ENCODE assay signal across 10 cellular contexts in genomic region chr12:10439608-10440274, GRCh38. TPM values are rescaled to one million over a fixed set of nuclear protein-coding genes. Genes with fewer than 3 reads are reported as not detected.
DNase-seq lines count a peak whose midpoint lies in the region; ATAC-seq, FAIRE-seq and TF ChIP-seq lines count a peak whose summit lies in the region.
"Not testable (repeated sequence)": the region's sequence is repeated elsewhere in the genome, so short reads cannot be mapped to it uniquely, and the experiment has no call there.
"Had no signal": no experiment of that assay in that cellular context is flagged by ENCODE, and none has a peak within 500 bp of the region (broad histone marks: within the 10 kb centered on the region; RNA-seq: fewer than 3 reads in every experiment).

No MANE protein-coding gene starts in this region.

- WGBS in GM23248 (ENCODE audit: low coverage in 1 of 2, low lambda C conversion rate in 2 of 2, missing lambda C conversion rate in 2 of 2), 2 experiments, result 39 to 42% methylated on average over 2 of the region's 2 CpGs

- H3K9me2 ChIP-seq in GM23248 (ENCODE audit: insufficient read depth); PC-3 (replicated peaks; ENCODE audit: low read length): not testable (repeated sequence)

- H3K4me1 ChIP-seq in GM23248 (ENCODE audit: insufficient read depth); PC-3 (ENCODE audit: insufficient read depth, low read length): not testable (repeated sequence)

- DNase-seq in D721Med (ENCODE audit: insufficient read length, low spot score); activated CD8-positive, alpha-beta T cell treated with anti-CD3 and anti-CD28 coated beads for 36 hours: not testable (repeated sequence)
- DNase-seq in GM23248, result peak; percentile 3
- peak; percentile 44 for DNase-seq in M059J (ENCODE audit: low read depth)
- peak; percentile 63 for DNase-seq in NCI-H345 (lab: John Stamatoyannopoulos, UW)
- DNase-seq in PC-3, result peak; percentile 81
- DNase-seq in fibroblast of villous mesenchyme (ENCODE audit: low read depth), result peak; percentile 40

- not testable (repeated sequence) for H3K36me3 Mint-ChIP-seq in activated CD8-positive, alpha-beta T cell treated with anti-CD3 and anti-CD28 coated beads for 36 hours (ENCODE audit: low read depth)

- not testable (repeated sequence) for H3K27me3 Mint-ChIP-seq in activated CD8-positive, alpha-beta T cell treated with anti-CD3 and anti-CD28 coated beads for 36 hours

- CTCF ChIA-PET in PC-3 (lab: Charles Lee); activated CD8-positive, alpha-beta T cell treated with anti-CD3 and anti-CD28 coated beads for 36 hours (lab: Charles Lee): not testable (repeated sequence)

- not testable (repeated sequence) for H3K9me3 Mint-ChIP-seq in activated CD8-positive, alpha-beta T cell treated with anti-CD3 and anti-CD28 coated beads for 36 hours

- TF ChIP-seq CTCF in D721Med (IDR thresholded peaks at IDR 0.05; ENCODE audit: insufficient read depth, missing control alignments); PC-3 (conservative IDR thresholded peaks at IDR 0.05; ENCODE audit: low read depth, low read length); activated CD8-positive, alpha-beta T cell treated with anti-CD3 and anti-CD28 coated beads for 36 hours (IDR thresholded peaks at IDR 0.05); fibroblast of villous mesenchyme (IDR thresholded peaks at IDR 0.05; ENCODE audit: insufficient read depth, low read depth, low read length): not testable (repeated sequence)

- not testable (repeated sequence) for H3K27ac ChIP-seq in GM23248
- peak overlapping the region; percentile 45 for H3K27ac ChIP-seq in PC-3 (ENCODE audit: low read length)

- intact Hi-C loops in PC-3 (cut with micrococcal nuclease); activated CD8-positive, alpha-beta T cell treated with anti-CD3 and anti-CD28 coated beads for 36 hours (cut with micrococcal nuclease): not testable (repeated sequence)

- not testable (repeated sequence) for H3F3A ChIP-seq in GM23248 (ENCODE audit: insufficient read depth); PC-3 (ENCODE audit: low read length, unreplicated experiment)

- H3K36me3 ChIP-seq in GM23248 (ENCODE audit: low read depth); PC-3 (ENCODE audit: low read depth, low read length): not testable (repeated sequence)

- POLR2A ChIA-PET in PC-3 (lab: Charles Lee; ENCODE audit: unreplicated experiment); activated CD8-positive, alpha-beta T cell treated with anti-CD3 and anti-CD28 coated beads for 36 hours (lab: Charles Lee): not testable (repeated sequence)

- not testable (repeated sequence) for H3K9me3 ChIP-seq in GM23248 (ENCODE audit: low read depth); PC-3 (ENCODE audit: low read length)

- peak; percentile 93 for FAIRE-seq in D721Med (lab: Jason Lieb, UNC)

- not testable (repeated sequence) for H3K4me1 Mint-ChIP-seq in activated CD8-positive, alpha-beta T cell treated with anti-CD3 and anti-CD28 coated beads for 36 hours (ENCODE audit: low read depth)

- H3K4me2 ChIP-seq in GM23248 (ENCODE audit: unreplicated experiment); PC-3 (ENCODE audit: low read length): not testable (repeated sequence)

- H3K27ac Mint-ChIP-seq in activated CD8-positive, alpha-beta T cell treated with anti-CD3 and anti-CD28 coated beads for 36 hours, result not testable (repeated sequence)

- not testable (repeated sequence) for H3K4me3 ChIP-seq in GM23248; PC-3 (ENCODE audit: low read length); fibroblast of villous mesenchyme (ENCODE audit: low read depth, low read length)

- H3K27me3 ChIP-seq in GM23248 (replicated peaks; ENCODE audit: insufficient read depth); PC-3 (ENCODE audit: low read length): not testable (repeated sequence)

- H4K20me1 ChIP-seq in GM23248 (ENCODE audit: insufficient read depth); PC-3 (ENCODE audit: low read length): not testable (repeated sequence)

- H3K4me3 Mint-ChIP-seq in activated CD8-positive, alpha-beta T cell treated with anti-CD3 and anti-CD28 coated beads for 36 hours, result not testable (repeated sequence)

- H2AFZ ChIP-seq in GM23248; PC-3 (ENCODE audit: low read length): not testable (repeated sequence)

- not testable (repeated sequence) for H3K79me2 ChIP-seq in GM23248 (ENCODE audit: insufficient read depth); PC-3 (ENCODE audit: low read length)

- ATAC-seq in PC-3, result peak; percentile 91
- ATAC-seq in activated CD8-positive, alpha-beta T cell treated with anti-CD3 and anti-CD28 coated beads for 36 hours, result peak; percentile 31

- BruUV-seq in PC-3 (replicated peaks; lab: Mats Ljungman, UMichigan), result not testable (repeated sequence)

- in situ Hi-C loops in GM23248 (cut with MboI), result not testable (repeated sequence)

- not testable (repeated sequence) for H3K9ac ChIP-seq in GM23248; PC-3 (ENCODE audit: low read length)

RNA-seq across cellular contexts. Expression of gene KLRC2, which starts 3.9 kb away (rescaled TPM):
- not detected in 2 replicates for total RNA-seq in GM23248 (2014; rRNA removed; shearing (Covaris generic))
- not detected in 2 replicates for polyA plus RNA-seq in GM23248 (2016; fragmentation: Nextera tagmentation; extraction: Ambion mirVana)
- not detected in 2 replicates for total RNA-seq in M059J (2014; rRNA removed; shearing (Covaris generic))
- total RNA-seq in PC-3 (2014; rRNA removed) (not detected in 2 replicates), fibroblast of villous mesenchyme (not detected in 2 replicates)
- 1 to 10 TPM; 2.5 to 2.6 TPM for total RNA-seq in activated CD8-positive, alpha-beta T cell treated with anti-CD3 and anti-CD28 coated beads for 36 hours
- total RNA-seq: Caco-2, Right ventricle myocardium superior, T-helper 17 cell had no signal

RNA-seq across cellular contexts. Expression of gene KLRC1, which starts 13.4 kb away (rescaled TPM):
- total RNA-seq in GM23248 (2014; rRNA removed; shearing (Covaris generic)), result not detected in 2 replicates
- polyA plus RNA-seq in GM23248 (2016; fragmentation: Nextera tagmentation; extraction: Ambion mirVana), result not detected in 2 replicates
- total RNA-seq in M059J (2014; rRNA removed; shearing (Covaris generic)), result not detected in 2 replicates
- not detected in 2 replicates for total RNA-seq in PC-3 (2014; rRNA removed)
- 1 to 10 TPM; 5.3 to 7.2 TPM for total RNA-seq in activated CD8-positive, alpha-beta T cell treated with anti-CD3 and anti-CD28 coated beads for 36 hours
- total RNA-seq in fibroblast of villous mesenchyme, result not detected in 2 replicates
- total RNA-seq: Caco-2, Right ventricle myocardium superior, T-helper 17 cell had no signal

RNA-seq across cellular contexts. Expression of gene KLRC3, which starts 19.3 kb away (rescaled TPM):
- total RNA-seq in GM23248 (2014; rRNA removed; shearing (Covaris generic)), result not detected in 2 replicates
- not detected in 2 replicates for polyA plus RNA-seq in GM23248 (2016; fragmentation: Nextera tagmentation; extraction: Ambion mirVana)
- not detected in 2 replicates for total RNA-seq in M059J (2014; rRNA removed; shearing (Covaris generic))
- not detected in 2 replicates for total RNA-seq in PC-3 (2014; rRNA removed)
- total RNA-seq in activated CD8-positive, alpha-beta T cell treated with anti-CD3 and anti-CD28 coated beads for 36 hours, result 1 to 10 TPM; 2.0 to 2.8 TPM
- not detected in 2 replicates for total RNA-seq in fibroblast of villous mesenchyme
- total RNA-seq: Caco-2, Right ventricle myocardium superior, T-helper 17 cell had no signal

RNA-seq across cellular contexts. Expression of gene KLRC4, which starts 30.2 kb away (rescaled TPM):
- not detected in 2 replicates for total RNA-seq in GM23248 (2014; rRNA removed; shearing (Covaris generic))
- polyA plus RNA-seq in GM23248 (2016; fragmentation: Nextera tagmentation; extraction: Ambion mirVana), result not detected in 2 replicates
- total RNA-seq in M059J (2014; rRNA removed; shearing (Covaris generic)), result not detected in 2 replicates
- total RNA-seq in PC-3 (2014; rRNA removed), result not detected in 2 replicates
- 1 to 10 TPM; 2.9 to 3.7 TPM for total RNA-seq in activated CD8-positive, alpha-beta T cell treated with anti-CD3 and anti-CD28 coated beads for 36 hours
- total RNA-seq in fibroblast of villous mesenchyme, result not detected in 2 replicates
- total RNA-seq: Caco-2, Right ventricle myocardium superior, T-helper 17 cell had no signal

RNA-seq across cellular contexts. Expression of gene KLRK1, which starts 49.9 kb away (rescaled TPM):
- total RNA-seq in GM23248 (2014; rRNA removed; shearing (Covaris generic)), result not detected in 2 replicates
- not detected in 2 replicates for polyA plus RNA-seq in GM23248 (2016; fragmentation: Nextera tagmentation; extraction: Ambion mirVana)
- not detected in 2 replicates for total RNA-seq in M059J (2014; rRNA removed; shearing (Covaris generic))
- total RNA-seq in PC-3 (2014; rRNA removed) (not detected in 2 replicates), fibroblast of villous mesenchyme (not detected in 2 replicates)
- total RNA-seq in activated CD8-positive, alpha-beta T cell treated with anti-CD3 and anti-CD28 coated beads for 36 hours, result 100 to 1,000 TPM; 111 to 112 TPM
